Comparison of ENCODE assay signal across 18 cellular contexts in genomic region chr6:153965996-153966395, GRCh38.
DNase-seq lines count a peak whose midpoint lies in the region; ATAC-seq, FAIRE-seq and TF ChIP-seq lines count a peak whose summit lies in the region.
"Had no signal": no experiment of that assay in that cellular context is flagged by ENCODE, and none has a peak within 500 bp of the region (broad histone marks: within the 10 kb centered on the region; RNA-seq: fewer than 3 reads in every experiment).

No MANE protein-coding gene starts in this region.

- no peaks in the 10 kb centered on the region for H3K36me3 ChIP-seq in astrocyte (ENCODE audit: insufficient read depth, low read length)
- H3K36me3 ChIP-seq: adrenal gland, neural progenitor cell, sigmoid colon, thoracic aorta had no signal

- no peaks in the 10 kb centered on the region for H3K36me3 Mint-ChIP-seq in astrocyte (ENCODE audit: low read depth, unreplicated experiment)
- H3K36me3 Mint-ChIP-seq: neural progenitor cell had no signal

- ATAC-seq in HG02981 (IDR thresholded peaks at IDR 0.05; ENCODE audit: unreplicated experiment) (no peak), GM21515 (IDR thresholded peaks at IDR 0.05; ENCODE audit: unreplicated experiment) (no peak)

- peaks cover 7% of the 10 kb centered on the region for H3K4me1 Mint-ChIP-seq in astrocyte (ENCODE audit: low read depth, unreplicated experiment)
- H3K4me1 Mint-ChIP-seq: neural progenitor cell had no signal

- FAIRE-seq in astrocyte (lab: Jason Lieb, UNC), result peak; percentile 47

- H3K27me3 Mint-ChIP-seq in astrocyte (ENCODE audit: low read depth, unreplicated experiment), result peaks cover 14% of the 10 kb centered on the region

- no peak overlapping the region for H3K4me2 ChIP-seq in astrocyte (ENCODE audit: low read length)
- H3K4me2 ChIP-seq: neural progenitor cell had no signal

- TF ChIP-seq CTCF in astrocyte (IDR thresholded peaks at IDR 0.05; ENCODE audit: insufficient read depth, low read depth, low read length), result no peak

- H3K79me2 ChIP-seq in astrocyte (ENCODE audit: insufficient read depth, low read length), result no peaks in the 10 kb centered on the region

- H3K27ac ChIP-seq in astrocyte (ENCODE audit: low read depth, low read length), result no peak overlapping the region
- H3K27ac ChIP-seq: adrenal gland, epithelial cell of prostate, neural progenitor cell, sigmoid colon, thoracic aorta had no signal

- no peak overlapping the region for H3K4me3 ChIP-seq in astrocyte (ENCODE audit: insufficient read depth, low read depth, low read length)
- H3K4me3 ChIP-seq: adrenal gland, neural progenitor cell, sigmoid colon, thoracic aorta had no signal

- H3K9me3 ChIP-seq in astrocyte (ENCODE audit: insufficient read depth, low read depth, low read length), result no peaks in the 10 kb centered on the region
- H3K9me3 ChIP-seq: adrenal gland, sigmoid colon, thoracic aorta had no signal

- H3K27me3 ChIP-seq in astrocyte (ENCODE audit: insufficient read depth, low read length), result no peaks in the 10 kb centered on the region
- H3K27me3 ChIP-seq: adrenal gland, neural progenitor cell, sigmoid colon had no signal

- intact Hi-C loops in posterior vena cava (cut with DNase I), result no loop called here

- no peak overlapping the region for H3K27ac Mint-ChIP-seq in astrocyte (ENCODE audit: unreplicated experiment)
- H3K27ac Mint-ChIP-seq: neural progenitor cell had no signal

- no peak overlapping the region for H2AFZ ChIP-seq in astrocyte (ENCODE audit: low read depth, low read length)
- H2AFZ ChIP-seq: neural progenitor cell had no signal

- no peaks in the 10 kb centered on the region for H3K9me3 Mint-ChIP-seq in astrocyte (ENCODE audit: unreplicated experiment)
- H3K9me3 Mint-ChIP-seq: neural progenitor cell had no signal

- H3K9ac ChIP-seq in astrocyte (ENCODE audit: low read length), result no peak overlapping the region
- H3K9ac ChIP-seq: neural progenitor cell had no signal

- no peaks in the 10 kb centered on the region for H3K4me1 ChIP-seq in astrocyte (ENCODE audit: insufficient read depth, low read length)
- H3K4me1 ChIP-seq: adrenal gland, neural progenitor cell, sigmoid colon had no signal

- no peak overlapping the region for H3K4me3 Mint-ChIP-seq in astrocyte (ENCODE audit: unreplicated experiment)
- H3K4me3 Mint-ChIP-seq: neural progenitor cell had no signal

- H4K20me1 ChIP-seq in astrocyte (ENCODE audit: insufficient read depth, low read length), result no peaks in the 10 kb centered on the region

- DNase-seq in Daoy (ENCODE audit: low read depth) (peak; percentile 34), M059J (ENCODE audit: low read depth) (peak; percentile 76), astrocyte (ENCODE audit: low read depth) (peak; percentile 49), myocyte (ENCODE audit: low read depth) (peak; percentile 77), epidermal melanocyte (ENCODE audit: insufficient read length, low spot score) (no peak), posterior vena cava (ENCODE audit: low spot score) (no peak)
- DNase-seq: activated CD4-positive, alpha-beta T cell treated with anti-CD3 and anti-CD28 coated beads, Interleukin-2, amount 50 U/mL, for 4 hours; adrenal gland; cortex of kidney; NCI-H1105 treated with DMSO at 0.1 percent for 48 hours; SHP77 treated with DMSO at 0.1 percent for 48 hours; sigmoid colon; stimulated activated CD4-positive, alpha-beta T cell treated with anti-CD3 and anti-CD28 coated beads, Interleukin-4, amount 100 ng/mL, for 4 hours had no signal

Comparison
In these comparisons a context has a peak if more than half of its experiments do, and no peak if none do; other contexts are left out.
1. DNase-seq: peak in Daoy (single experiment), M059J (single experiment), astrocyte (single experiment) and myocyte (single experiment); none in epidermal melanocyte (single experiment) and posterior vena cava (single experiment).